23 cellular contexts compared by ENCODE assay signal in genomic region chr9:18071651-18072060, GRCh38.
DNase-seq lines count a peak whose midpoint lies in the region; ATAC-seq and TF ChIP-seq lines count a peak whose summit lies in the region.
"Had no signal": no experiment of that assay in that cellular context is flagged by ENCODE, and none has a peak within 500 bp of the region (broad histone marks: within the 10 kb centered on the region; RNA-seq: fewer than 3 reads in every experiment).

No MANE protein-coding gene starts in this region.

- TF ChIP-seq POLR2A in adrenal gland (IDR thresholded peaks at IDR 0.05): no peak

- H3K9me2 ChIP-seq in GM23248 (ENCODE audit: insufficient read depth): no peaks in the 10 kb centered on the region

- H3K36me3 ChIP-seq in GM23248 (ENCODE audit: low read depth) (no peaks in the 10 kb centered on the region), adrenal gland (replicated peaks in 1 of 2) (no peaks in the 10 kb centered on the region)
- H3K36me3 ChIP-seq: BLaER1, WERI-Rb-1 had no signal

- H3F3A ChIP-seq in GM23248 (ENCODE audit: insufficient read depth): peaks cover 5% of the 10 kb centered on the region; the same call in 1 of the 2 replicates

- H3K4me3 ChIP-seq in GM23248: no peak overlapping the region
- H3K4me3 ChIP-seq in foreskin fibroblast (ENCODE audit: low read depth in 1 of 2, low read length in 2 of 2): no peak overlapping the region
- H3K4me3 ChIP-seq in adrenal gland: no peak overlapping the region
- H3K4me3 ChIP-seq: BLaER1, smooth muscle cell had no signal

- H3K9me3 ChIP-seq in GM23248 (ENCODE audit: low read depth) (no peaks in the 10 kb centered on the region), adrenal gland (replicated peaks in 1 of 3) (no peaks in the 10 kb centered on the region)
- H3K9me3 ChIP-seq: BLaER1 had no signal

- 19 to 21% methylated on average over 6 of the region's 6 CpGs for WGBS in GM23248 (ENCODE audit: low coverage in 1 of 2, low lambda C conversion rate in 2 of 2, missing lambda C conversion rate in 2 of 2), 2 experiments
- WGBS in adrenal gland, 4 donors: 75 to 83% (median 80%) methylated on average over 6 of the region's 6 CpGs

- in situ Hi-C loops in GM23248 (cut with MboI): no loop called here

- peak; percentile 74 for ATAC-seq in sciatic nerve
- ATAC-seq: activated CD8-positive, alpha-beta T cell treated with anti-CD3 and anti-CD28 coated beads for 36 hours; activated T-cell treated with anti-CD3 and anti-CD28 coated beads, Interleukin-2, amount 50 U/mL, for 4 hours; T-cell had no signal

- H3K27me3 ChIP-seq in GM23248 (replicated peaks; ENCODE audit: insufficient read depth) (no peaks in the 10 kb centered on the region), adrenal gland (no peaks in the 10 kb centered on the region)
- H3K27me3 ChIP-seq: BLaER1 had no signal

- no peaks in the 10 kb centered on the region for H4K20me1 ChIP-seq in GM23248 (ENCODE audit: insufficient read depth)
- H4K20me1 ChIP-seq: BLaER1 had no signal

- H3K27ac ChIP-seq in GM23248 (no peak overlapping the region), adrenal gland (no peak overlapping the region)
- H3K27ac ChIP-seq: BLaER1, parathyroid adenoma, WERI-Rb-1 had no signal

- TF ChIP-seq CTCF in foreskin fibroblast (IDR thresholded peaks at IDR 0.05; ENCODE audit: low read depth, low read length): no peak
- no peak for TF ChIP-seq CTCF in adrenal gland (IDR thresholded peaks at IDR 0.05)

- intact Hi-C loops in sciatic nerve (cut with DNase I) (no loop called here), adrenal gland (cut with DNase I) (no loop called here)

- no peaks in the 10 kb centered on the region for H3K79me2 ChIP-seq in GM23248 (ENCODE audit: insufficient read depth)
- H3K79me2 ChIP-seq: parathyroid adenoma had no signal

- peak; percentile 38 for DNase-seq in GM23248
- DNase-seq in amniotic epithelial cell (ENCODE audit: low read depth): peak; percentile 29
- peak; percentile 24 to 25 for DNase-seq in foreskin fibroblast
- no peak for DNase-seq in sciatic nerve (ENCODE audit: low spot score)
- DNase-seq in adrenal gland: no peak
- no peak for DNase-seq in H4 (ENCODE audit: low spot score)
- no peak for DNase-seq in NOMO-1 (lab: John Stamatoyannopoulos, UW; ENCODE audit: unreplicated experiment in 2 of 2)
- DNase-seq in activated CD4-positive, CD25-positive, alpha-beta regulatory T cell treated with anti-CD3 and anti-CD28 coated beads, Interleukin-2, amount 50 U/mL, for 72 hours: no peak
- DNase-seq: activated CD8-positive, alpha-beta T cell treated with anti-CD3 and anti-CD28 coated beads for 36 hours; activated naive CD4-positive, alpha-beta T cell treated with anti-CD3 and anti-CD28 coated beads, Interleukin-2, amount 50 U/mL, for 16 hours; activated T-cell treated with anti-CD3 and anti-CD28 coated beads, Interleukin-2, amount 50 U/mL, for 4 hours; caudate nucleus; DMS 273 treated with DMSO at 0.1 percent for 48 hours; H9; naive B cell; NCI-H146; NCI-H345; NK-92 treated with Interleukin-12 subunit alpha and Interleukin-12 subunit beta, amount 100 ng/mL, for 24 hours; T-cell; WERI-Rb-1 had no signal

- H3K9ac ChIP-seq in GM23248: no peak overlapping the region
- H3K9ac ChIP-seq: BLaER1, parathyroid adenoma had no signal

- peaks cover 15% of the 10 kb centered on the region for H3K4me1 ChIP-seq in GM23248 (ENCODE audit: insufficient read depth)
- peaks cover 4 to 8% of the 10 kb centered on the region in 2 donors for H3K4me1 ChIP-seq in adrenal gland (replicated peaks in 1 of 2)
- H3K4me1 ChIP-seq: BLaER1, parathyroid adenoma had no signal

- no peak overlapping the region for H2AFZ ChIP-seq in GM23248
- H2AFZ ChIP-seq: parathyroid adenoma had no signal

- peak overlapping the region; percentile 11 for H3K4me2 ChIP-seq in GM23248 (ENCODE audit: unreplicated experiment)
- H3K4me2 ChIP-seq: BLaER1, smooth muscle cell had no signal

Comparison
In these comparisons a context has a peak if more than half of its experiments do, and no peak if none do; other contexts are left out.
1. DNase-seq: peak in GM23248 (single experiment), amniotic epithelial cell (single experiment) and foreskin fibroblast (2 of 2); none in sciatic nerve (single experiment), adrenal gland (0 of 7), H4 (single experiment), NOMO-1 (0 of 2) and activated CD4-positive, CD25-positive, alpha-beta regulatory T cell treated with anti-CD3 and anti-CD28 coated beads, Interleukin-2, amount 50 U/mL, for 72 hours (single experiment).